ENCODE assay signal across 12 cellular contexts in genomic region chr2:156339866-156340265, GRCh38. TPM values are rescaled to one million over a fixed set of nuclear protein-coding genes. Genes with fewer than 3 reads are reported as not detected.
A peak's percentile ranks its signal among the peaks of the same experiment; 100 is the strongest.
DNase-seq lines count a peak whose midpoint lies in the region; ATAC-seq, FAIRE-seq and TF ChIP-seq lines count a peak whose summit lies in the region.
"Had no signal": no experiment of that assay in that cellular context is flagged by ENCODE, and none has a peak within 500 bp of the region (broad histone marks: within the 10 kb centered on the region; RNA-seq: fewer than 3 reads in every experiment).

No MANE protein-coding gene starts in this region.

- TF ChIP-seq CTCF in activated CD8-positive, alpha-beta T cell treated with anti-CD3 and anti-CD28 coated beads for 36 hours (IDR thresholded peaks at IDR 0.05), result no peak

- H3K9me3 Mint-ChIP-seq in activated naive CD4-positive, alpha-beta T cell treated with anti-CD3 and anti-CD28 coated beads, Interleukin-2, amount 50 U/mL, for 24 hours, result no peaks in the 10 kb centered on the region
- H3K9me3 Mint-ChIP-seq in activated CD8-positive, alpha-beta T cell treated with anti-CD3 and anti-CD28 coated beads for 36 hours, result no peaks in the 10 kb centered on the region

- CTCF ChIA-PET in activated CD8-positive, alpha-beta T cell treated with anti-CD3 and anti-CD28 coated beads for 36 hours (lab: Charles Lee), result interaction anchor here (0.6 to 4.4 kb wide), 4 partner anchors 9 to 249 kb away, joined by 3 to 21 read pairs (median 6); no protein-coding TSS in a partner anchor

- ATAC-seq in activated CD8-positive, alpha-beta T cell treated with anti-CD3 and anti-CD28 coated beads for 36 hours, result no peak
- ATAC-seq in GM18870 (IDR thresholded peaks at IDR 0.05; ENCODE audit: unreplicated experiment) (no peak), HG02610 (IDR thresholded peaks at IDR 0.05; ENCODE audit: unreplicated experiment) (no peak)

- intact Hi-C loops in activated CD8-positive, alpha-beta T cell treated with anti-CD3 and anti-CD28 coated beads for 36 hours (cut with micrococcal nuclease), result loop anchor here (10.0 kb wide), 1 partner anchor 555 kb away; no protein-coding TSS in a partner anchor

- peak overlapping the region; percentile 52 for H3K27ac Mint-ChIP-seq in activated naive CD4-positive, alpha-beta T cell treated with anti-CD3 and anti-CD28 coated beads, Interleukin-2, amount 50 U/mL, for 24 hours
- peak overlapping the region; percentile 97 for H3K27ac Mint-ChIP-seq in activated CD8-positive, alpha-beta T cell treated with anti-CD3 and anti-CD28 coated beads for 36 hours

- no peaks in the 10 kb centered on the region for H3K36me3 Mint-ChIP-seq in activated naive CD4-positive, alpha-beta T cell treated with anti-CD3 and anti-CD28 coated beads, Interleukin-2, amount 50 U/mL, for 24 hours
- H3K36me3 Mint-ChIP-seq in activated CD8-positive, alpha-beta T cell treated with anti-CD3 and anti-CD28 coated beads for 36 hours (ENCODE audit: low read depth), result peaks cover 2% of the 10 kb centered on the region

- no peak for DNase-seq in activated naive CD4-positive, alpha-beta T cell treated with anti-CD3 and anti-CD28 coated beads, Interleukin-2, amount 50 U/mL, for 16 hours
- no peak for DNase-seq in activated CD8-positive, alpha-beta T cell treated with anti-CD3 and anti-CD28 coated beads for 36 hours
- no peak for DNase-seq in foreskin melanocyte
- DNase-seq: AML-193; central memory CD4-positive, alpha-beta T cell; kidney glomerular epithelial cell had no signal

- H3K27ac ChIP-seq in temporal lobe (ENCODE audit: low read depth, low read length), result peak overlapping the region; percentile 73
- H3K27ac ChIP-seq: parathyroid adenoma had no signal

- no peaks in the 10 kb centered on the region for H3K27me3 Mint-ChIP-seq in activated naive CD4-positive, alpha-beta T cell treated with anti-CD3 and anti-CD28 coated beads, Interleukin-2, amount 50 U/mL, for 24 hours
- H3K27me3 Mint-ChIP-seq in activated CD8-positive, alpha-beta T cell treated with anti-CD3 and anti-CD28 coated beads for 36 hours, result no peaks in the 10 kb centered on the region

- peak; percentile 65 for FAIRE-seq in islet of Langerhans (lab: Jason Lieb, UNC)

- peak overlapping the region; percentile 94 for H3K4me3 Mint-ChIP-seq in activated naive CD4-positive, alpha-beta T cell treated with anti-CD3 and anti-CD28 coated beads, Interleukin-2, amount 50 U/mL, for 24 hours
- H3K4me3 Mint-ChIP-seq in activated CD8-positive, alpha-beta T cell treated with anti-CD3 and anti-CD28 coated beads for 36 hours, result peak overlapping the region; percentile 80

- POLR2A ChIA-PET in activated CD8-positive, alpha-beta T cell treated with anti-CD3 and anti-CD28 coated beads for 36 hours (lab: Charles Lee), result interaction anchor here (1.5 to 3.9 kb wide), 2 partner anchors 60 to 142 kb away, joined by 4 to 41 read pairs; no protein-coding TSS in a partner anchor

- H3K4me1 Mint-ChIP-seq in activated naive CD4-positive, alpha-beta T cell treated with anti-CD3 and anti-CD28 coated beads, Interleukin-2, amount 50 U/mL, for 24 hours, result peaks cover 59% of the 10 kb centered on the region
- peaks cover 46% of the 10 kb centered on the region for H3K4me1 Mint-ChIP-seq in activated CD8-positive, alpha-beta T cell treated with anti-CD3 and anti-CD28 coated beads for 36 hours (ENCODE audit: low read depth)

RNA-seq across cellular contexts. Expression of gene NR4A2, which starts 7.3 kb away (rescaled TPM):
- total RNA-seq in activated CD8-positive, alpha-beta T cell treated with anti-CD3 and anti-CD28 coated beads for 36 hours, result 10 to 100 TPM; 57.6 to 61.6 TPM
- total RNA-seq in temporal lobe, result 6.1 TPM
